In the genomic region with DNA sequence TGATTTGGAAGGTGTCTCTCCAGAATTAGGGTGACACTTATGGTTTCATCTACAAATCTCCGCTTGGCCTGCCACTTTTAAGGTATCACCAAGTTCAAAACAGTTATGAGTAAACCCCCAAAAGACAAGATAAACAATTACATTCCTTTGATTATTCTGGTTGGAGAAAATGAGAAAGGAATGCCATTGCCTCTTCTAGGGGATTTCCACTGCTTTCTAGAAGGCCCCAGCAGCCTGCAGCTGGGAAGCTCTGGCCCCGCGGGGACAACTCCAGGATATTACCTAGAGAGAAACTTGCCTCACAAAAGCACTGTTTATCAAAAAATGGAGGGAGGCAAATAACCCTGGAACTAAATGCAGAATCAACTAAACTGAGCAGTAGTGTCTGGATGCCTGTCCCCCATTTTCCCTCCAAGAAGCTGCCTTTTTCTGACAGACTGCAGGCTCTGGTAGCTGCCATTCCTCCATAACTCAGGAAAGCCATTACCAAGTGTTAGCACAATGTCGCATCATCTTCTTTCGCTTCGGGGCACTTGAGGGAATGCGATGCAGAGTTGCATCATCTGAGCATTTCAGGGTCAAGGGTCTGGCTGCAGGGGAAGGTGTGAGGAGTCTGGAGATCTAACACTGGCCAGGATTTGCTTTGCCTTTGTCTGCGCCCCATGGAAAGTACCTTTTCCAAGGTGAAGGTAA, we compare ENCODE assay signal across 1 cellular context.
TF ChIP-seq lines count a peak whose summit lies in the region.

No MANE protein-coding gene starts in this region.

TF ChIP-seq in H1, 55 proteins besides CTCF, POLR2A, EP300 and RAD21 (continued from another document):
- TF ChIP-seq SP1 (IDR thresholded peaks at IDR 0.05; ENCODE audit: low read depth, low read length) (no peak), CEBPB (IDR thresholded peaks at IDR 0.05; ENCODE audit: low read depth, low read length) (peak; percentile 60; the same call in 1 of the 2 replicates)
TF ChIP-seq in H1: peak in this region for 1.
